13 cellular contexts compared by ENCODE assay signal in the genomic region with DNA sequence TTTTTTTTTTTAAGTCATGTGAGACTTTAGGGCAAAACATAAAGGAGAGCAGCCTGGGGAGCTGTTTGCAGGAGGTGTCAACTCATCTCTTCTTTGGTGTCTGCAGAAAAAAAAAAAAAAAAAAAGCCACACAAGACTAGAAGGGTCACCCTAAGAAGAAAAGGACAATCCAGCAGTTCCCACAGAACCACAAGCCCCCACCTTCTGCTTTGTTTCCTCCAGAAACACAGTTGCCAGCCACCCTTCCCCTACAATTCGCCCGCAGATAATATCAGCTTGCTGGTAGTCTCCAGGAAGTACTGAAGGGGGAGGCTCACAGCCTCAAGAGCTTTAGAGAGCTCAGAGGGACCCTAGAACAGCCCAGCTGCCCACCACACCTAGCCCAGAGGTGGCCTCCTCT. TPM values are rescaled to one million over a fixed set of nuclear protein-coding genes. Genes with fewer than 3 reads are reported as not detected.
A peak's percentile ranks its signal among the peaks of the same experiment; 100 is the strongest.
DNase-seq lines count a peak whose midpoint lies in the region; ATAC-seq and TF ChIP-seq lines count a peak whose summit lies in the region.
"Had no signal": no experiment of that assay in that cellular context is flagged by ENCODE, and none has a peak within 500 bp of the region (broad histone marks: within the 10 kb centered on the region; RNA-seq: fewer than 3 reads in every experiment).

No MANE protein-coding gene starts in this region.

- no peak overlapping the region for H2AFZ ChIP-seq in smooth muscle cell (ENCODE audit: low read depth)

- H3K79me2 ChIP-seq in smooth muscle cell (ENCODE audit: low read depth), result no peaks in the 10 kb centered on the region

- 83% methylated on average over 2 of the region's 2 CpGs for WGBS in smooth muscle cell (ENCODE audit: low lambda C conversion rate)
- WGBS in thyroid gland, 2 donors, result 57 to 88% methylated on average over 2 of the region's 2 CpGs

- H3K36me3 Mint-ChIP-seq in CD8-positive, alpha-beta memory T cell, result peaks cover 0 to 8% (median 0%) of the 10 kb centered on the region in 3 donors
- peaks cover 24% of the 10 kb centered on the region for H3K36me3 Mint-ChIP-seq in activated CD4-positive, alpha-beta memory T cell treated with anti-CD3 and anti-CD28 coated beads, Interleukin-2, amount 10 ng/mL, durations not matched to agents 7 days and 5 days (ENCODE audit: low read depth)
- peaks cover 0 to 5% (median 0%) of the 10 kb centered on the region in 3 donors for H3K36me3 Mint-ChIP-seq in naive thymus-derived CD8-positive, alpha-beta T cell

- peak; percentile 48 to 83 (median 63) for DNase-seq in CD8-positive, alpha-beta memory T cell
- peak; percentile 85 for DNase-seq in activated CD4-positive, alpha-beta memory T cell treated with anti-CD3 and anti-CD28 coated beads, Interleukin-2, amount 10 ng/mL, durations not matched to agents 7 days and 5 days
- DNase-seq in naive thymus-derived CD8-positive, alpha-beta T cell, result peak in 8 of 10 donors; percentile 33 to 75 (median 56)
- DNase-seq in NCI-H510A treated with DMSO at 0.1 percent for 48 hours (lab: John Stamatoyannopoulos, UW) (no peak), smooth muscle cell (lab: John Stamatoyannopoulos, UW; ENCODE audit: unreplicated experiment) (no peak), thyroid gland (no peak)
- DNase-seq: effector CD8-positive, alpha-beta T cell; H9; mammary epithelial cell; NCI-H1417 had no signal

- intact Hi-C loops in thyroid gland (cut with DNase I), result no loop called here

- H3K4me2 ChIP-seq in smooth muscle cell, result no peak overlapping the region

- peak overlapping the region; percentile 49 for H3K4me3 ChIP-seq in CD8-positive, alpha-beta memory T cell (ENCODE audit: low read length)
- H3K4me3 ChIP-seq in smooth muscle cell (no peak overlapping the region), thyroid gland (replicated peaks in 1 of 3) (no peak overlapping the region)

- CTCF ChIA-PET in CD8-positive, alpha-beta memory T cell (lab: Charles Lee), result interaction anchor here (0.6 to 3.0 kb wide), 10 partner anchors 9 to 109 kb away, joined by 3 to 23 read pairs (median 4); no protein-coding TSS in a partner anchor
- CTCF ChIA-PET in activated CD4-positive, alpha-beta memory T cell treated with anti-CD3 and anti-CD28 coated beads, Interleukin-2, amount 10 ng/mL, durations not matched to agents 7 days and 5 days (lab: Charles Lee), result interaction anchor here (0.7 to 3.7 kb wide), 6 partner anchors 26 to 1572 kb away, joined by 3 to 24 read pairs (median 4); no protein-coding TSS in a partner anchor

- no peak for TF ChIP-seq POLR2A in thyroid gland (IDR thresholded peaks at IDR 0.05)

- H3K4me1 Mint-ChIP-seq in CD8-positive, alpha-beta memory T cell, result peaks cover 37 to 57% (median 51%) of the 10 kb centered on the region in 3 donors
- peaks cover 62% of the 10 kb centered on the region for H3K4me1 Mint-ChIP-seq in activated CD4-positive, alpha-beta memory T cell treated with anti-CD3 and anti-CD28 coated beads, Interleukin-2, amount 10 ng/mL, durations not matched to agents 7 days and 5 days
- peaks cover 20 to 59% (median 49%) of the 10 kb centered on the region in 4 donors for H3K4me1 Mint-ChIP-seq in naive thymus-derived CD8-positive, alpha-beta T cell

- no peaks in the 10 kb centered on the region for H3F3A ChIP-seq in smooth muscle cell (ENCODE audit: low read depth)

- no peak overlapping the region for H3K9ac ChIP-seq in smooth muscle cell (ENCODE audit: low read depth)

- no peaks in the 10 kb centered on the region for H3K27me3 Mint-ChIP-seq in CD8-positive, alpha-beta memory T cell
- H3K27me3 Mint-ChIP-seq in activated CD4-positive, alpha-beta memory T cell treated with anti-CD3 and anti-CD28 coated beads, Interleukin-2, amount 10 ng/mL, durations not matched to agents 7 days and 5 days, result no peaks in the 10 kb centered on the region
- no peaks in the 10 kb centered on the region for H3K27me3 Mint-ChIP-seq in naive thymus-derived CD8-positive, alpha-beta T cell

- no peaks in the 10 kb centered on the region for H3K9me3 Mint-ChIP-seq in CD8-positive, alpha-beta memory T cell
- no peaks in the 10 kb centered on the region for H3K9me3 Mint-ChIP-seq in activated CD4-positive, alpha-beta memory T cell treated with anti-CD3 and anti-CD28 coated beads, Interleukin-2, amount 10 ng/mL, durations not matched to agents 7 days and 5 days
- no peaks in the 10 kb centered on the region for H3K9me3 Mint-ChIP-seq in naive thymus-derived CD8-positive, alpha-beta T cell
- H3K9me3 Mint-ChIP-seq: H9, WTC11 had no signal

- no peaks in the 10 kb centered on the region for H3K36me3 ChIP-seq in CD8-positive, alpha-beta memory T cell (ENCODE audit: insufficient read depth, low read length)
- H3K36me3 ChIP-seq in smooth muscle cell (ENCODE audit: low read depth) (no peaks in the 10 kb centered on the region), thyroid gland (peaks cover 5% of the 10 kb centered on the region in 2 donors)

- ATAC-seq in HG02981 (IDR thresholded peaks at IDR 0.05; ENCODE audit: unreplicated experiment) (peak; percentile 25), GM18909 (IDR thresholded peaks at IDR 0.05; ENCODE audit: poor library complexity, unreplicated experiment) (no peak)
- ATAC-seq in naive thymus-derived CD8-positive, alpha-beta T cell, result peak; percentile 76 to 83
- ATAC-seq: WTC11 had no signal

- H3K27ac Mint-ChIP-seq in CD8-positive, alpha-beta memory T cell, result peak overlapping the region; percentile 81 to 96 (median 94)
- H3K27ac Mint-ChIP-seq in activated CD4-positive, alpha-beta memory T cell treated with anti-CD3 and anti-CD28 coated beads, Interleukin-2, amount 10 ng/mL, durations not matched to agents 7 days and 5 days, result peak overlapping the region; percentile 98
- peak overlapping the region; percentile 78 to 96 (median 94) for H3K27ac Mint-ChIP-seq in naive thymus-derived CD8-positive, alpha-beta T cell
- H3K27ac Mint-ChIP-seq: WTC11 had no signal

- H4K20me1 ChIP-seq in smooth muscle cell (ENCODE audit: low read depth), result no peaks in the 10 kb centered on the region

- peaks cover 53% of the 10 kb centered on the region for H3K4me1 ChIP-seq in CD8-positive, alpha-beta memory T cell (ENCODE audit: insufficient read depth, low read length)
- H3K4me1 ChIP-seq in smooth muscle cell (ENCODE audit: low read depth) (no peaks in the 10 kb centered on the region), thyroid gland (no peaks in the 10 kb centered on the region)

- peak overlapping the region; percentile 59 to 78 (median 72) for H3K4me3 Mint-ChIP-seq in CD8-positive, alpha-beta memory T cell
- H3K4me3 Mint-ChIP-seq in activated CD4-positive, alpha-beta memory T cell treated with anti-CD3 and anti-CD28 coated beads, Interleukin-2, amount 10 ng/mL, durations not matched to agents 7 days and 5 days, result peak overlapping the region; percentile 68
- H3K4me3 Mint-ChIP-seq in naive thymus-derived CD8-positive, alpha-beta T cell, result peak overlapping the region; percentile 58 to 84 (median 78)
- H3K4me3 Mint-ChIP-seq: H9, WTC11 had no signal

- peak overlapping the region; percentile 62 for H3K27ac ChIP-seq in CD8-positive, alpha-beta memory T cell (ENCODE audit: low read depth, low read length)
- H3K27ac ChIP-seq in smooth muscle cell (ENCODE audit: low read depth) (no peak overlapping the region), thyroid gland (no peak overlapping the region)

- no peaks in the 10 kb centered on the region for H3K27me3 ChIP-seq in CD8-positive, alpha-beta memory T cell (ENCODE audit: insufficient read depth, low read length, poor library complexity, severe bottlenecking)
- H3K27me3 ChIP-seq in smooth muscle cell (ENCODE audit: low read depth), result no peaks in the 10 kb centered on the region
- H3K27me3 ChIP-seq in thyroid gland, result no peaks in the 10 kb centered on the region

- no peaks in the 10 kb centered on the region for H3K9me3 ChIP-seq in CD8-positive, alpha-beta memory T cell (ENCODE audit: low read length)
- H3K9me3 ChIP-seq in smooth muscle cell (replicated peaks; ENCODE audit: low read depth) (no peaks in the 10 kb centered on the region), thyroid gland (no peaks in the 10 kb centered on the region)

- POLR2A ChIA-PET in CD8-positive, alpha-beta memory T cell (lab: Charles Lee), result interaction anchor here (0.6 to 2.1 kb wide), 15 partner anchors 11 to 384 kb away, joined by 3 to 27 read pairs (median 6); partner anchors contain the start of genes EEF2, PIAS4 and ZBTB7A
- POLR2A ChIA-PET in activated CD4-positive, alpha-beta memory T cell treated with anti-CD3 and anti-CD28 coated beads, Interleukin-2, amount 10 ng/mL, durations not matched to agents 7 days and 5 days (lab: Charles Lee), result interaction anchor here (0.6 to 3.0 kb wide), 21 partner anchors 9 to 126 kb away, joined by 3 to 49 read pairs (median 4); partner anchors contain the start of genes CREB3L3, EEF2, PIAS4 and ZBTB7A
- POLR2A ChIA-PET in naive thymus-derived CD8-positive, alpha-beta T cell (lab: Charles Lee), result interaction anchor here (0.5 to 2.3 kb wide), 19 partner anchors 9 to 1811 kb away, joined by 3 to 48 read pairs (median 6); partner anchors contain the start of gene ZBTB7A

- TF ChIP-seq CTCF in smooth muscle cell (IDR thresholded peaks at IDR 0.05; ENCODE audit: borderline replicate concordance, insufficient read depth, poor library complexity, severe bottlenecking) (no peak), thyroid gland (IDR thresholded peaks at IDR 0.05) (no peak)

RNA-seq across cellular contexts. Expression of gene ZBTB7A, which starts 22.3 kb away (rescaled TPM):
- 10 to 100 TPM; 44.1 to 46.8 TPM for total RNA-seq in CD8-positive, alpha-beta memory T cell
- 86.1 TPM for polyA plus RNA-seq in CD8-positive, alpha-beta memory T cell
- total RNA-seq in activated CD4-positive, alpha-beta memory T cell treated with anti-CD3 and anti-CD28 coated beads, Interleukin-2, amount 10 ng/mL, durations not matched to agents 7 days and 5 days, result 10 to 100 TPM; 53.1 to 53.5 TPM
- total RNA-seq in naive thymus-derived CD8-positive, alpha-beta T cell, result 10 to 100 TPM; 59.9 TPM
- polyA plus RNA-seq in naive thymus-derived CD8-positive, alpha-beta T cell, result 10 to 100 TPM; 31.3 to 52.2 (median 31.5) TPM
- total RNA-seq in smooth muscle cell, result 13.3 and 16.1 TPM in 2 replicates
- 36.0 and 53.4 TPM in 2 replicates for polyA plus RNA-seq in smooth muscle cell
- 10 to 100 TPM; 45.3 to 85.3 (median 54.9) TPM for total RNA-seq in thyroid gland

RNA-seq across cellular contexts. Expression of gene MAP2K2, which starts 34.9 kb away (rescaled TPM):
- total RNA-seq in CD8-positive, alpha-beta memory T cell, result 100 to 1,000 TPM; 161 to 164 TPM
- 122 TPM for polyA plus RNA-seq in CD8-positive, alpha-beta memory T cell
- 100 to 1,000 TPM; 186 to 202 TPM for total RNA-seq in activated CD4-positive, alpha-beta memory T cell treated with anti-CD3 and anti-CD28 coated beads, Interleukin-2, amount 10 ng/mL, durations not matched to agents 7 days and 5 days
- total RNA-seq in naive thymus-derived CD8-positive, alpha-beta T cell, result 100 to 1,000 TPM; 119 to 134 TPM
- polyA plus RNA-seq in naive thymus-derived CD8-positive, alpha-beta T cell, result 100 to 1,000 TPM in 1 of 3 donors, 10 to 100 TPM in 2; 48.0 to 101 (median 67.3) TPM
- total RNA-seq in smooth muscle cell (79.1 and 90.1 TPM in 2 replicates), thyroid gland (10 to 100 TPM; 59.4 to 95.3 (median 81.8) TPM)
- polyA plus RNA-seq in smooth muscle cell, result 186 and 193 TPM in 2 replicates

Comparison
In these comparisons a context has a peak if more than half of its experiments do, and no peak if none do; other contexts are left out.
1. DNase-seq: peak in CD8-positive, alpha-beta memory T cell (5 of 5), activated CD4-positive, alpha-beta memory T cell treated with anti-CD3 and anti-CD28 coated beads, Interleukin-2, amount 10 ng/mL, durations not matched to agents 7 days and 5 days (single experiment) and naive thymus-derived CD8-positive, alpha-beta T cell (8 of 10); none in NCI-H510A treated with DMSO at 0.1 percent for 48 hours (single experiment), smooth muscle cell (single experiment) and thyroid gland (0 of 2).
2. Peak in every context shown above with its lines, with median percentiles within 50 percentile points of each other: H3K27ac Mint-ChIP-seq and H3K4me3 Mint-ChIP-seq.